Comparison of ENCODE assay signal across 1 cellular context in genomic region chr12:126926023-126926600, GRCh38.
A peak's percentile ranks its signal among the peaks of the same experiment; 100 is the strongest.
TF ChIP-seq lines count a peak whose summit lies in the region.

No MANE protein-coding gene starts in this region.

TF ChIP-seq in HepG2, 621 proteins besides CTCF, POLR2A, EP300 and RAD21 (continued from another document):
- TF ChIP-seq CREB1 (IDR thresholded peaks at IDR 0.05) (peak; percentile 56; the same call in 1 of the 2 replicates), CREB1 (CRISPR knock-in tag; IDR thresholded peaks at IDR 0.05) (no peak)
